Comparison of ENCODE assay signal across 9 cellular contexts in genomic region chr1:30318413-30318812, GRCh38.
"Had no signal": no experiment of that assay in that cellular context is flagged by ENCODE, and none has a peak within 500 bp of the region (broad histone marks: within the 10 kb centered on the region; RNA-seq: fewer than 3 reads in every experiment).

No MANE protein-coding gene starts in this region.

- H3K36me3 Mint-ChIP-seq: activated naive CD4-positive, alpha-beta T cell treated with anti-CD3 and anti-CD28 coated beads, Interleukin-2, amount 50 U/mL, for 24 hours; stimulated activated effector memory CD8-positive, alpha-beta T cell treated with anti-CD3 and anti-CD28 coated beads, Interleukin-12 subunit alpha, Interleukin-12 subunit beta, amount 100 ng/mL, for 72 hours had no signal

- H3K4me3 Mint-ChIP-seq: activated naive CD4-positive, alpha-beta T cell treated with anti-CD3 and anti-CD28 coated beads, Interleukin-2, amount 50 U/mL, for 24 hours; stimulated activated effector memory CD8-positive, alpha-beta T cell treated with anti-CD3 and anti-CD28 coated beads, Interleukin-12 subunit alpha, Interleukin-12 subunit beta, amount 100 ng/mL, for 72 hours had no signal

- DNase-seq: activated CD4-positive, alpha-beta T cell treated with anti-CD3 and anti-CD28 coated beads, Interleukin-2, amount 50 U/mL, for 48 hours; activated effector memory CD4-positive, alpha-beta T cell treated with anti-CD3 and anti-CD28 coated beads, Interleukin-2, amount 50 U/mL, for 16 hours; activated T-cell treated with anti-CD3 and anti-CD28 coated beads, Interleukin-2, amount 50 U/mL, for 48 hours; colonic mucosa; left colon; sigmoid colon; stimulated activated CD4-positive, alpha-beta T cell treated with anti-CD3 and anti-CD28 coated beads, Interleukin-1b, Interleukin-23, amount 100 ng/mL, for 48 hours had no signal

- H3K27ac Mint-ChIP-seq: activated naive CD4-positive, alpha-beta T cell treated with anti-CD3 and anti-CD28 coated beads, Interleukin-2, amount 50 U/mL, for 24 hours; stimulated activated effector memory CD8-positive, alpha-beta T cell treated with anti-CD3 and anti-CD28 coated beads, Interleukin-12 subunit alpha, Interleukin-12 subunit beta, amount 100 ng/mL, for 72 hours had no signal

- H3K9me3 Mint-ChIP-seq: activated naive CD4-positive, alpha-beta T cell treated with anti-CD3 and anti-CD28 coated beads, Interleukin-2, amount 50 U/mL, for 24 hours; stimulated activated effector memory CD8-positive, alpha-beta T cell treated with anti-CD3 and anti-CD28 coated beads, Interleukin-12 subunit alpha, Interleukin-12 subunit beta, amount 100 ng/mL, for 72 hours had no signal

- ATAC-seq: left colon; stimulated activated effector memory CD8-positive, alpha-beta T cell treated with anti-CD3 and anti-CD28 coated beads, Interleukin-12 subunit alpha, Interleukin-12 subunit beta, amount 100 ng/mL, for 72 hours had no signal

- H3K4me1 Mint-ChIP-seq: activated naive CD4-positive, alpha-beta T cell treated with anti-CD3 and anti-CD28 coated beads, Interleukin-2, amount 50 U/mL, for 24 hours; stimulated activated effector memory CD8-positive, alpha-beta T cell treated with anti-CD3 and anti-CD28 coated beads, Interleukin-12 subunit alpha, Interleukin-12 subunit beta, amount 100 ng/mL, for 72 hours had no signal
